Comparison of ENCODE assay signal across 8 cellular contexts in genomic region chr20:32485126-32485769, GRCh38.
DNase-seq lines count a peak whose midpoint lies in the region; ATAC-seq and TF ChIP-seq lines count a peak whose summit lies in the region.

No MANE protein-coding gene starts in this region.

- peak overlapping the region; percentile 67 for H3K27ac ChIP-seq in effector memory CD4-positive, alpha-beta T cell (ENCODE audit: insufficient read depth, low read length, poor library complexity, severe bottlenecking)
- peak overlapping the region; percentile 92 for H3K27ac ChIP-seq in mesenchymal stem cell (ENCODE audit: low read length, poor library complexity, severe bottlenecking)

- POLR2A ChIA-PET in activated CD8-positive, alpha-beta T cell treated with anti-CD3 and anti-CD28 coated beads for 36 hours (lab: Charles Lee) = interaction anchor here (1.2 to 3.1 kb wide), 4 partner anchors 9 to 47 kb away, joined by 3 to 15 read pairs (median 4); no protein-coding TSS in a partner anchor

- peak; percentile 87 for ATAC-seq in activated CD8-positive, alpha-beta T cell treated with anti-CD3 and anti-CD28 coated beads for 36 hours

- H3K4ac ChIP-seq in mesenchymal stem cell (ENCODE audit: low read depth in 1 of 2, low read length in 2 of 2) = peak overlapping the region in 1 of 2 experiments; percentile 62

- no peak overlapping the region for H2BK5ac ChIP-seq in mesenchymal stem cell (ENCODE audit: low read depth, low read length, poor library complexity, severe bottlenecking)

- H3K36me3 ChIP-seq in effector memory CD4-positive, alpha-beta T cell (ENCODE audit: control insufficient read depth, insufficient read depth, low read length) = peaks cover 6% of the 10 kb centered on the region
- H3K36me3 ChIP-seq in mesenchymal stem cell (ENCODE audit: control insufficient read depth in 1 of 2, insufficient read depth in 2 of 2, low read depth in 1 of 2, low read length in 2 of 2) = no peaks in the 10 kb centered on the region

- peaks cover 21% of the 10 kb centered on the region for H3K4me1 ChIP-seq in effector memory CD4-positive, alpha-beta T cell (ENCODE audit: control insufficient read depth, insufficient read depth, low read length, poor library complexity, severe bottlenecking)
- peaks cover 13% of the 10 kb centered on the region for H3K4me1 ChIP-seq in mesenchymal stem cell (ENCODE audit: control insufficient read depth, insufficient read depth, low read depth, low read length)

- H4K8ac ChIP-seq in mesenchymal stem cell (ENCODE audit: low read length) = no peak overlapping the region

- peak overlapping the region; percentile 91 for H3K27ac Mint-ChIP-seq in activated CD8-positive, alpha-beta T cell treated with anti-CD3 and anti-CD28 coated beads for 36 hours

- H2AFZ ChIP-seq in mesenchymal stem cell (ENCODE audit: low read depth, low read length) = no peak overlapping the region

- H2BK12ac ChIP-seq in mesenchymal stem cell (ENCODE audit: low read length in 2 of 2) = no peak overlapping the region

- H3K27me3 Mint-ChIP-seq in activated CD8-positive, alpha-beta T cell treated with anti-CD3 and anti-CD28 coated beads for 36 hours = no peaks in the 10 kb centered on the region

- H3K79me1 ChIP-seq in mesenchymal stem cell (replicated peaks; ENCODE audit: low read length, poor library complexity, severe bottlenecking) = peaks cover 5% of the 10 kb centered on the region

- peak overlapping the region; percentile 72 for H3K9ac ChIP-seq in mesenchymal stem cell (ENCODE audit: low read length)

- TF ChIP-seq CTCF in activated CD8-positive, alpha-beta T cell treated with anti-CD3 and anti-CD28 coated beads for 36 hours (IDR thresholded peaks at IDR 0.05) = peak; percentile 90

- peak overlapping the region; percentile 21 for H2AK5ac ChIP-seq in mesenchymal stem cell (ENCODE audit: low read length, severe bottlenecking)

- no peaks in the 10 kb centered on the region for H3K27me3 ChIP-seq in effector memory CD4-positive, alpha-beta T cell (replicated peaks; ENCODE audit: control insufficient read depth, insufficient read depth, low read length, poor library complexity, severe bottlenecking)
- peaks cover 0 to 5% of the 10 kb centered on the region in 2 experiments for H3K27me3 ChIP-seq in mesenchymal stem cell (ENCODE audit: control insufficient read depth in 1 of 2, insufficient read depth in 1 of 2, low read length in 2 of 2)

- WGBS in mesenchymal stem cell = 6% methylated on average over 17 of the region's 17 CpGs

- H3K9me3 Mint-ChIP-seq in activated CD8-positive, alpha-beta T cell treated with anti-CD3 and anti-CD28 coated beads for 36 hours = peaks cover 7% of the 10 kb centered on the region

- no peak overlapping the region for H2BK15ac ChIP-seq in mesenchymal stem cell (ENCODE audit: low read depth, poor library complexity, severe bottlenecking)

- peak overlapping the region; percentile 72 for H3K4me3 ChIP-seq in effector memory CD4-positive, alpha-beta T cell (ENCODE audit: insufficient read depth, low read depth, low read length, poor library complexity, severe bottlenecking)
- H3K4me3 ChIP-seq in mesenchymal stem cell (ENCODE audit: insufficient read depth in 1 of 2, low read depth in 1 of 2, low read length in 2 of 2) = peak overlapping the region in 1 of 2 experiments; percentile 79

- peaks cover 33% of the 10 kb centered on the region for H3K4me1 Mint-ChIP-seq in activated CD8-positive, alpha-beta T cell treated with anti-CD3 and anti-CD28 coated beads for 36 hours (ENCODE audit: low read depth)

- no peak overlapping the region for H3K18ac ChIP-seq in mesenchymal stem cell (ENCODE audit: low read depth in 1 of 2, low read length in 2 of 2)

- H4K91ac ChIP-seq in mesenchymal stem cell (ENCODE audit: low read length) = no peak overlapping the region

- CTCF ChIA-PET in activated CD8-positive, alpha-beta T cell treated with anti-CD3 and anti-CD28 coated beads for 36 hours (lab: Charles Lee) = interaction anchor here (0.8 to 4.2 kb wide), 13 partner anchors 11 to 304 kb away, joined by 3 to 23 read pairs (median 3); no protein-coding TSS in a partner anchor

- no peaks in the 10 kb centered on the region for H3K9me3 ChIP-seq in effector memory CD4-positive, alpha-beta T cell (ENCODE audit: control insufficient read depth, low read length)
- peaks cover 5% of the 10 kb centered on the region for H3K9me3 ChIP-seq in mesenchymal stem cell (ENCODE audit: control insufficient read depth, low read length)

- DNase-seq in NCI-H2107 treated with DMSO at 0.1 percent for 48 hours (lab: John Stamatoyannopoulos, UW; ENCODE audit: unreplicated experiment) = peak; percentile 45
- no peak for DNase-seq in NCI-H2107 (lab: John Stamatoyannopoulos, UW)
- peak; percentile 67 for DNase-seq in HS-5 (ENCODE audit: low read depth)
- peak; percentile 15 for DNase-seq in NK-92 (lab: John Stamatoyannopoulos, UW; ENCODE audit: unreplicated experiment)
- peak; percentile 95 for DNase-seq in activated CD8-positive, alpha-beta T cell treated with anti-CD3 and anti-CD28 coated beads for 36 hours
- peak; percentile 51 to 75 (median 66) for DNase-seq in effector memory CD4-positive, alpha-beta T cell
- DNase-seq in mesenchymal stem cell = peak; percentile 89
- DNase-seq in stimulated activated CD8-positive, alpha-beta memory T cell treated with anti-CD3 and anti-CD28 coated beads, Interleukin-12 subunit alpha, Interleukin-12 subunit beta, amount 100 ng/mL, for 24 hours (ENCODE audit: extremely low read depth) = peak; percentile 41

- H3K14ac ChIP-seq in mesenchymal stem cell (ENCODE audit: low read length in 2 of 2) = no peak overlapping the region

- peaks cover 4% of the 10 kb centered on the region for H3K36me3 Mint-ChIP-seq in activated CD8-positive, alpha-beta T cell treated with anti-CD3 and anti-CD28 coated beads for 36 hours (ENCODE audit: low read depth)

- H3K4me2 ChIP-seq in mesenchymal stem cell (ENCODE audit: low read length, poor library complexity, severe bottlenecking) = peak overlapping the region; percentile 98

- no peak overlapping the region for H2BK120ac ChIP-seq in mesenchymal stem cell (ENCODE audit: low read depth, low read length)

- H3K4me3 Mint-ChIP-seq in activated CD8-positive, alpha-beta T cell treated with anti-CD3 and anti-CD28 coated beads for 36 hours = peak overlapping the region; percentile 81

- intact Hi-C loops in activated CD8-positive, alpha-beta T cell treated with anti-CD3 and anti-CD28 coated beads for 36 hours (cut with micrococcal nuclease) = no loop called here

- no peak overlapping the region for H3K23ac ChIP-seq in mesenchymal stem cell (ENCODE audit: low read length in 2 of 2)
